ENCODE assay signal across 21 cellular contexts in genomic region chr12:80353254-80353653, GRCh38.
DNase-seq lines count a peak whose midpoint lies in the region; ATAC-seq, FAIRE-seq and TF ChIP-seq lines count a peak whose summit lies in the region.
"Had no signal": no experiment of that assay in that cellular context is flagged by ENCODE, and none has a peak within 500 bp of the region (broad histone marks: within the 10 kb centered on the region; RNA-seq: fewer than 3 reads in every experiment).

No MANE protein-coding gene starts in this region.

- BruUV-seq in endothelial cell of umbilical vein (replicated peaks; lab: Mats Ljungman, UMichigan) = no TSS peak

- no peak overlapping the region for H3K9ac ChIP-seq in endothelial cell of umbilical vein (replicated peaks; ENCODE audit: extremely low read depth, insufficient read depth, low read length)

- POLR2A ChIA-PET in endothelial cell of umbilical vein (lab: Charles Lee) = no interaction called here

- H3K4me2 ChIP-seq in endothelial cell of umbilical vein (ENCODE audit: insufficient read depth, low read length) = no peak overlapping the region

- FAIRE-seq in endothelial cell of umbilical vein (lab: Jason Lieb, UNC) = peak; percentile 64

- peak overlapping the region; percentile 58 for H3K27ac ChIP-seq in endothelial cell of umbilical vein (ENCODE audit: insufficient read depth, low read depth, low read length)
- no peak overlapping the region for H3K27ac ChIP-seq in lower lobe of right lung
- H3K27ac ChIP-seq: ascending aorta, dorsolateral prefrontal cortex, gastrocnemius medialis, neutrophil, spleen had no signal

- H3K27ac Mint-ChIP-seq in neural crest cell (ENCODE audit: unreplicated experiment) = peak overlapping the region; percentile 51
- H3K27ac Mint-ChIP-seq: stimulated activated memory B cell treated with anti-CD40 and anti-IgM and Interleukin-4, amounts not matched to agents 10 μg/mL and 1 μg/mL and 100 μg/mL, for 72 hours had no signal

- TF ChIP-seq POLR2A in endothelial cell of umbilical vein (IDR thresholded peaks at IDR 0.05; ENCODE audit: low read depth, low read length) = no peak

- CTCF ChIA-PET in endothelial cell of umbilical vein (lab: Charles Lee) = no interaction called here

- no peaks in the 10 kb centered on the region for H3K9me1 ChIP-seq in endothelial cell of umbilical vein (replicated peaks; ENCODE audit: control insufficient read depth, extremely low read depth, insufficient read depth, low read length)

- H3K36me3 ChIP-seq in endothelial cell of umbilical vein (ENCODE audit: control insufficient read depth in 2 of 2, extremely low read depth in 1 of 2, insufficient read depth in 2 of 2, low read length in 2 of 2) (no peaks in the 10 kb centered on the region), lower lobe of right lung (no peaks in the 10 kb centered on the region)
- H3K36me3 ChIP-seq: ascending aorta, gastrocnemius medialis, neutrophil, spleen had no signal

- no peak overlapping the region for H3K4me3 Mint-ChIP-seq in neural crest cell
- H3K4me3 Mint-ChIP-seq: stimulated activated memory B cell treated with anti-CD40 and anti-IgM and Interleukin-4, amounts not matched to agents 10 μg/mL and 1 μg/mL and 100 μg/mL, for 72 hours had no signal

- TF ChIP-seq CTCF in AG10803 (conservative IDR thresholded peaks at IDR 0.05; ENCODE audit: low read length) (no peak), endothelial cell of umbilical vein (IDR thresholded peaks at IDR 0.05; ENCODE audit: extremely low read depth in 1 of 2, insufficient read depth in 1 of 2, low read depth in 1 of 2, low read length in 2 of 2) (no peak), neural crest cell (conservative IDR thresholded peaks at IDR 0.05) (no peak), lower lobe of right lung (IDR thresholded peaks at IDR 0.05) (no peak)

- peaks cover 23% of the 10 kb centered on the region for H3K4me1 Mint-ChIP-seq in neural crest cell
- H3K4me1 Mint-ChIP-seq: stimulated activated memory B cell treated with anti-CD40 and anti-IgM and Interleukin-4, amounts not matched to agents 10 μg/mL and 1 μg/mL and 100 μg/mL, for 72 hours had no signal

- DNase-seq in AG10803 (ENCODE audit: low read depth) = peak; percentile 73
- DNase-seq in NCI-H460 (ENCODE audit: extremely low read depth, low read depth) = peak; percentile 89
- DNase-seq in endothelial cell of umbilical vein (ENCODE audit: low read depth, low spot score) = peak; percentile 49
- DNase-seq in neural crest cell (ENCODE audit: low read depth, low spot score) = no peak
- DNase-seq in midbrain (lab: John Stamatoyannopoulos, UW) = no peak
- DNase-seq in NCI-H2029 treated with DMSO at 0.1 percent for 48 hours (lab: John Stamatoyannopoulos, UW) = no peak
- DNase-seq in lower lobe of right lung = no peak
- no peak for DNase-seq in NCI-H1694 (lab: John Stamatoyannopoulos, UW)
- DNase-seq: activated CD4-positive, alpha-beta T cell treated with anti-CD3 and anti-CD28 coated beads for 1 hour; COR-L47; dorsolateral prefrontal cortex; gastrocnemius medialis; GDM1; KBM-7; NCI-H226; SHP77; spleen had no signal

- no peaks in the 10 kb centered on the region for H4K20me1 ChIP-seq in endothelial cell of umbilical vein (replicated peaks; ENCODE audit: control insufficient read depth, extremely low read depth, insufficient read depth, low read length)

- H3K4me1 ChIP-seq in endothelial cell of umbilical vein (ENCODE audit: control insufficient read depth, extremely low read depth, insufficient read depth, low read length) = peaks cover 51% of the 10 kb centered on the region
- no peaks in the 10 kb centered on the region for H3K4me1 ChIP-seq in lower lobe of right lung
- H3K4me1 ChIP-seq: gastrocnemius medialis, spleen had no signal

- dilution Hi-C loops in endothelial cell of umbilical vein (cut with MboI; ENCODE audit: extremely low pct_ligation_motif_present, low sequenced_read_pairs) = no loop called here

- H3K4me3 ChIP-seq in AG10803 (ENCODE audit: low read length) (no peak overlapping the region), endothelial cell of umbilical vein (replicated peaks in 1 of 3; ENCODE audit: insufficient read depth in 1 of 3, low read depth in 1 of 3, low read length in 3 of 3) (no peak overlapping the region), lower lobe of right lung (no peak overlapping the region)
- H3K4me3 ChIP-seq: ascending aorta, dorsolateral prefrontal cortex, gastrocnemius medialis, spleen had no signal

- H3K27me3 ChIP-seq in endothelial cell of umbilical vein (ENCODE audit: control insufficient read depth in 2 of 2, insufficient read depth in 2 of 2, low read length in 2 of 2) (no peaks in the 10 kb centered on the region), lower lobe of right lung (ENCODE audit: low read depth) (no peaks in the 10 kb centered on the region)
- H3K27me3 ChIP-seq: ascending aorta, dorsolateral prefrontal cortex, gastrocnemius medialis, neutrophil, spleen had no signal

- H3K9me3 Mint-ChIP-seq in neural crest cell = no peaks in the 10 kb centered on the region

- no peaks in the 10 kb centered on the region for H3K36me3 Mint-ChIP-seq in neural crest cell (ENCODE audit: low read depth)
- H3K36me3 Mint-ChIP-seq: stimulated activated memory B cell treated with anti-CD40 and anti-IgM and Interleukin-4, amounts not matched to agents 10 μg/mL and 1 μg/mL and 100 μg/mL, for 72 hours had no signal

- H2AFZ ChIP-seq in endothelial cell of umbilical vein (ENCODE audit: low read depth, low read length) = peak overlapping the region; percentile 27

- H3K27me3 Mint-ChIP-seq in neural crest cell (ENCODE audit: low read depth) = no peaks in the 10 kb centered on the region
- H3K27me3 Mint-ChIP-seq: stimulated activated memory B cell treated with anti-CD40 and anti-IgM and Interleukin-4, amounts not matched to agents 10 μg/mL and 1 μg/mL and 100 μg/mL, for 72 hours had no signal

- no peaks in the 10 kb centered on the region for H3K79me2 ChIP-seq in endothelial cell of umbilical vein (ENCODE audit: control insufficient read depth, insufficient read depth, low read length)

- intact Hi-C loops in endothelial cell of umbilical vein (cut with micrococcal nuclease) (loop anchor here (1.0 to 10.0 kb wide), 2 partner anchors 418 to 806 kb away; partner anchors contain the start of gene PPP1R12A), lower lobe of right lung (cut with DNase I) (no loop called here)

- H3K9me3 ChIP-seq in endothelial cell of umbilical vein (replicated peaks; ENCODE audit: control insufficient read depth, insufficient read depth, low read length) = no peaks in the 10 kb centered on the region
- H3K9me3 ChIP-seq in lower lobe of right lung = no peaks in the 10 kb centered on the region
- H3K9me3 ChIP-seq: ascending aorta, gastrocnemius medialis, neutrophil, spleen had no signal

- ATAC-seq in lower lobe of right lung = no peak
- ATAC-seq: gastrocnemius medialis; HCT116; stimulated activated memory B cell treated with anti-CD40 and anti-IgM and Interleukin-4, amounts not matched to agents 10 μg/mL and 1 μg/mL and 100 μg/mL, for 72 hours had no signal

TF ChIP-seq in endothelial cell of umbilical vein, 7 proteins besides CTCF, POLR2A, EP300 and RAD21:
- TF ChIP-seq EZH2 (IDR thresholded peaks at IDR 0.05; ENCODE audit: borderline replicate concordance, low read depth, low read length, severe bottlenecking) (no peak), MYC (IDR thresholded peaks at IDR 0.05; ENCODE audit: low read depth, low read length) (no peak), GATA2 (IDR thresholded peaks at IDR 0.05; ENCODE audit: insufficient read depth, insufficient read length, low read depth, low read length) (peak; percentile 34), POLR2AphosphoS5 (IDR thresholded peaks at IDR 0.05; ENCODE audit: insufficient read depth, low read depth, low read length) (peak; percentile 47)

Comparison
In these comparisons a context has a peak if more than half of its experiments do, and no peak if none do; other contexts are left out.
1. DNase-seq: peak in AG10803 (single experiment), NCI-H460 (single experiment) and endothelial cell of umbilical vein (single experiment); none in neural crest cell (single experiment), midbrain (single experiment), NCI-H2029 treated with DMSO at 0.1 percent for 48 hours (single experiment), lower lobe of right lung (single experiment) and NCI-H1694 (single experiment).